In the genomic region with DNA sequence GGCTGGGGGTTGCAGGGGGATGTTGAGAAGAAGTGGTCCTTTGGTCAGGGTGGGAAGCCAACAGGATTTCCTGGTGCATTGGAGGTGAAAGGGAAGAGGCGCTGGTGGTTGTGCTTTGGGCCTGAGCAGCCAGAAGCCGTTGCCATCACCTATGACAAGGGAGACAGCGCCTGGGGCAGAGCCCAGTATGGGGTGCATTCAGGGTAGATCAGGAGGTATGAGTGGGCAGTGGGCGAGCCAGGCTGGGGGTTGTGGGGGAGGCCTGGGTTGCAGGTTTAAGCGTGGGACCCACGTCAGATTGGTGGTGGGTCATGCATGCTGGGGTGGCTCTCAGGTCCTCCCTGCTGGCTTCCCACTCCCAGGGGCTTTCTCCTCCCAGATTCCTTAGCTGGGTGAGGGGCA, we compare ENCODE assay signal across 21 cellular contexts. TPM values are rescaled to one million over a fixed set of nuclear protein-coding genes. Genes with fewer than 3 reads are reported as not detected.
DNase-seq lines count a peak whose midpoint lies in the region; ATAC-seq and TF ChIP-seq lines count a peak whose summit lies in the region.
"Had no signal": no experiment of that assay in that cellular context is flagged by ENCODE, and none has a peak within 500 bp of the region (broad histone marks: within the 10 kb centered on the region; RNA-seq: fewer than 3 reads in every experiment).

No MANE protein-coding gene starts in this region.

- 0 out of 2 replicates have a peak overlapping the region, but pooled peaks have one; percentile 15 for H3K9ac ChIP-seq in BLaER1
- no peak overlapping the region for H3K9ac ChIP-seq in neural progenitor cell
- H3K9ac ChIP-seq: parathyroid adenoma had no signal

- no peaks in the 10 kb centered on the region for H3F3A ChIP-seq in neural progenitor cell (ENCODE audit: low read depth)

- H3K36me3 ChIP-seq in BLaER1 (peaks cover 100% of the 10 kb centered on the region), mucosa of descending colon (ENCODE audit: low read depth) (peaks cover 8% of the 10 kb centered on the region), neural progenitor cell (peaks cover 17% of the 10 kb centered on the region)
- peaks cover 45% of the 10 kb centered on the region for H3K36me3 ChIP-seq in CD8-positive, alpha-beta memory T cell (ENCODE audit: insufficient read depth, low read length)

- H3K27me3 ChIP-seq in BLaER1: no peaks in the 10 kb centered on the region
- no peaks in the 10 kb centered on the region for H3K27me3 ChIP-seq in CD8-positive, alpha-beta memory T cell (ENCODE audit: insufficient read depth, low read length, poor library complexity, severe bottlenecking)
- no peaks in the 10 kb centered on the region for H3K27me3 ChIP-seq in neural progenitor cell
- H3K27me3 ChIP-seq: colonic mucosa, testis had no signal

- peaks cover 3 to 74% (median 3%) of the 10 kb centered on the region in 3 donors for H3K36me3 Mint-ChIP-seq in CD8-positive, alpha-beta memory T cell
- H3K36me3 Mint-ChIP-seq in activated naive CD8-positive, alpha-beta T cell: peaks cover 4% of the 10 kb centered on the region
- H3K36me3 Mint-ChIP-seq in neural progenitor cell: peaks cover 20% of the 10 kb centered on the region

- H3K79me2 ChIP-seq in neural progenitor cell (ENCODE audit: low read depth): no peaks in the 10 kb centered on the region

- no peaks in the 10 kb centered on the region for H3K27me3 Mint-ChIP-seq in CD8-positive, alpha-beta memory T cell
- no peaks in the 10 kb centered on the region for H3K27me3 Mint-ChIP-seq in activated naive CD8-positive, alpha-beta T cell
- peaks cover 3% of the 10 kb centered on the region for H3K27me3 Mint-ChIP-seq in neural progenitor cell (ENCODE audit: insufficient read depth, low read depth)

- no peaks in the 10 kb centered on the region for H3K9me3 ChIP-seq in BLaER1
- H3K9me3 ChIP-seq in CD8-positive, alpha-beta memory T cell (ENCODE audit: low read length): no peaks in the 10 kb centered on the region
- H3K9me3 ChIP-seq in mucosa of descending colon: no peaks in the 10 kb centered on the region
- H3K9me3 ChIP-seq in neural progenitor cell (ENCODE audit: low read depth): no peaks in the 10 kb centered on the region
- H3K9me3 ChIP-seq: colonic mucosa, testis had no signal

- peak overlapping the region; percentile 80 to 96 (median 89) for H3K4me3 Mint-ChIP-seq in CD8-positive, alpha-beta memory T cell
- peak overlapping the region; percentile 67 for H3K4me3 Mint-ChIP-seq in activated naive CD8-positive, alpha-beta T cell
- no peak overlapping the region for H3K4me3 Mint-ChIP-seq in neural progenitor cell

- no peak for TF ChIP-seq CTCF in mucosa of descending colon (IDR thresholded peaks at IDR 0.05)
- TF ChIP-seq CTCF in neural progenitor cell (IDR thresholded peaks at IDR 0.05): no peak

- POLR2A ChIA-PET in CD8-positive, alpha-beta memory T cell (lab: Charles Lee): no interaction called here

- H3K4me3 ChIP-seq in BLaER1: no peak overlapping the region
- H3K4me3 ChIP-seq in CD8-positive, alpha-beta memory T cell (ENCODE audit: low read length): peak overlapping the region; percentile 17
- H3K4me3 ChIP-seq in mucosa of descending colon: no peak overlapping the region
- no peak overlapping the region for H3K4me3 ChIP-seq in neural progenitor cell
- H3K4me3 ChIP-seq: colonic mucosa, testis had no signal

- peaks cover 65% of the 10 kb centered on the region for H4K20me1 ChIP-seq in BLaER1
- peaks cover 6% of the 10 kb centered on the region for H4K20me1 ChIP-seq in neural progenitor cell (ENCODE audit: low read depth)

- ATAC-seq in mucosa of descending colon: peak; percentile 7

- DNase-seq in CD8-positive, alpha-beta memory T cell: no peak
- DNase-seq in mucosa of descending colon: no peak
- no peak for DNase-seq in SIG-M5 treated with dmso at 0.1 percent for 504 hours (lab: John Stamatoyannopoulos, UW; ENCODE audit: unreplicated experiment)
- DNase-seq in neural progenitor cell (ENCODE audit: low spot score): no peak
- DNase-seq in NCI-H2196 (lab: John Stamatoyannopoulos, UW; ENCODE audit: unreplicated experiment): no peak
- DNase-seq: activated CD4-positive, alpha-beta T cell treated with anti-CD3 and anti-CD28 coated beads for 1 hour; colonic mucosa; DMS 273 treated with DMSO at 0.1 percent for 48 hours; GDM1; left ventricle myocardium superior; MM.1S; NCI-H1930; NCI-H524; SIG-M5; stimulated activated CD4-positive, alpha-beta T cell treated with anti-CD3 and anti-CD28 coated beads, Interleukin-2, amount 100 ng/mL, for 48 hours; T1000; testis had no signal

- 0 out of 2 replicates have a peak overlapping the region, but pooled peaks have one; percentile 13 for H3K27ac ChIP-seq in BLaER1
- no peak overlapping the region for H3K27ac ChIP-seq in CD8-positive, alpha-beta memory T cell (ENCODE audit: low read depth, low read length)
- no peak overlapping the region for H3K27ac ChIP-seq in neural progenitor cell
- H3K27ac ChIP-seq: colonic mucosa, parathyroid adenoma had no signal

- H3K27ac Mint-ChIP-seq in CD8-positive, alpha-beta memory T cell: peak overlapping the region; percentile 81 to 97 (median 92)
- H3K27ac Mint-ChIP-seq in activated naive CD8-positive, alpha-beta T cell: peak overlapping the region; percentile 86
- H3K27ac Mint-ChIP-seq in neural progenitor cell: no peak overlapping the region

- CTCF ChIA-PET in CD8-positive, alpha-beta memory T cell (lab: Charles Lee): no interaction called here

- no peaks in the 10 kb centered on the region for H3K9me3 Mint-ChIP-seq in CD8-positive, alpha-beta memory T cell
- H3K9me3 Mint-ChIP-seq in activated naive CD8-positive, alpha-beta T cell (ENCODE audit: low read depth): no peaks in the 10 kb centered on the region
- H3K9me3 Mint-ChIP-seq in neural progenitor cell: no peaks in the 10 kb centered on the region

- peaks cover 29 to 46% (median 31%) of the 10 kb centered on the region in 3 donors for H3K4me1 Mint-ChIP-seq in CD8-positive, alpha-beta memory T cell
- H3K4me1 Mint-ChIP-seq in activated naive CD8-positive, alpha-beta T cell (ENCODE audit: low read depth): peaks cover 37% of the 10 kb centered on the region
- H3K4me1 Mint-ChIP-seq in neural progenitor cell: no peaks in the 10 kb centered on the region

- H3K4me2 ChIP-seq in BLaER1 (0 out of 2 replicates have a peak overlapping the region, but pooled peaks have one; percentile 9), neural progenitor cell (no peak overlapping the region)

- H3K4me1 ChIP-seq in BLaER1 (peaks cover 12% of the 10 kb centered on the region; the same call in 1 of the 2 replicates), mucosa of descending colon (ENCODE audit: low read depth) (no peaks in the 10 kb centered on the region), neural progenitor cell (no peaks in the 10 kb centered on the region)
- H3K4me1 ChIP-seq in CD8-positive, alpha-beta memory T cell (ENCODE audit: insufficient read depth, low read length): peaks cover 29% of the 10 kb centered on the region
- H3K4me1 ChIP-seq: colonic mucosa, parathyroid adenoma had no signal

- intact Hi-C loops in mucosa of descending colon (cut with DNase I, micrococcal nuclease): no loop called here

- H2AFZ ChIP-seq in neural progenitor cell (replicated peaks): no peak overlapping the region
- H2AFZ ChIP-seq: parathyroid adenoma had no signal

RNA-seq across cellular contexts. Expression of a gene that starts 6.3 kb away (rescaled TPM):
- 10 to 100 TPM; 33.5 to 33.7 TPM for total RNA-seq in CD8-positive, alpha-beta memory T cell
- 18.1 TPM for polyA plus RNA-seq in CD8-positive, alpha-beta memory T cell
- total RNA-seq in mucosa of descending colon (10 to 100 TPM; 36.4 to 95.3 (median 54.3) TPM), neural progenitor cell (ENCODE audit: low replicate concordance) (19.3 and 43.6 TPM in 2 replicates)

RNA-seq across cellular contexts. Expression of a gene that starts 21.6 kb away (rescaled TPM):
- total RNA-seq in CD8-positive, alpha-beta memory T cell: 1 to 10 TPM in 1 of 2 experiments, under 1 TPM in 1; 0.84 to 1.9 TPM
- polyA plus RNA-seq in CD8-positive, alpha-beta memory T cell: 0.37 TPM
- total RNA-seq in mucosa of descending colon: 10 to 100 TPM in 1 of 3 donors, 1 to 10 TPM in 2; 4.2 to 15.9 (median 7.8) TPM
- total RNA-seq in neural progenitor cell (ENCODE audit: low replicate concordance): 0.68 and 6.7 TPM in 2 replicates

RNA-seq across cellular contexts. Expression of a gene that starts 44.2 kb away (rescaled TPM):
- not detected for total RNA-seq in CD8-positive, alpha-beta memory T cell
- 9.8 TPM for polyA plus RNA-seq in CD8-positive, alpha-beta memory T cell
- total RNA-seq in mucosa of descending colon (not detected), neural progenitor cell (ENCODE audit: low replicate concordance) (not detected in 2 replicates)
- total RNA-seq: colonic mucosa, left ventricle myocardium superior, OCI-LY7 had no signal
